28 cellular contexts compared by ENCODE assay signal in genomic region chr7:32378991-32379390, GRCh38.
DNase-seq lines count a peak whose midpoint lies in the region; ATAC-seq and TF ChIP-seq lines count a peak whose summit lies in the region.
"Had no signal": no experiment of that assay in that cellular context is flagged by ENCODE, and none has a peak within 500 bp of the region (broad histone marks: within the 10 kb centered on the region; RNA-seq: fewer than 3 reads in every experiment).

No MANE protein-coding gene starts in this region.

- H3K27me3 ChIP-seq in breast epithelium (no peaks in the 10 kb centered on the region), trophoblast cell (ENCODE audit: insufficient read depth, low read length) (no peaks in the 10 kb centered on the region)
- H3K27me3 ChIP-seq: suprapubic skin, upper lobe of right lung had no signal

- no peak overlapping the region for H3K4ac ChIP-seq in trophoblast cell (ENCODE audit: low read depth, low read length)

- no peak overlapping the region for H2BK120ac ChIP-seq in trophoblast cell (ENCODE audit: insufficient read depth, low read length, poor library complexity)

- H3K4me1 ChIP-seq in breast epithelium (no peaks in the 10 kb centered on the region), trophoblast cell (ENCODE audit: control insufficient read depth in 1 of 2, insufficient read depth in 2 of 2, low read length in 2 of 2) (no peaks in the 10 kb centered on the region)
- H3K4me1 ChIP-seq: parathyroid adenoma, suprapubic skin, upper lobe of right lung had no signal

- no peak overlapping the region for H2AK5ac ChIP-seq in trophoblast cell (ENCODE audit: low read length)

- no peak overlapping the region for H2BK12ac ChIP-seq in trophoblast cell (ENCODE audit: low read length)

- H3K9me3 Mint-ChIP-seq in MCF 10A (ENCODE audit: unreplicated experiment) = no peaks in the 10 kb centered on the region
- H3K9me3 Mint-ChIP-seq in stimulated activated effector memory CD8-positive, alpha-beta T cell treated with anti-CD3 and anti-CD28 coated beads, Interleukin-12 subunit alpha, Interleukin-12 subunit beta, amount 100 ng/mL, for 72 hours = peaks cover 8% of the 10 kb centered on the region
- H3K9me3 Mint-ChIP-seq: neural progenitor cell had no signal

- no peak overlapping the region for H2BK5ac ChIP-seq in trophoblast cell (ENCODE audit: low read depth, low read length, poor library complexity)

- POLR2A ChIA-PET in MCF 10A (lab: Yijun Ruan, JAX) = no interaction called here

- H3K23ac ChIP-seq in trophoblast cell (ENCODE audit: low read length) = peak overlapping the region; percentile 55

- no peaks in the 10 kb centered on the region for H3K79me1 ChIP-seq in trophoblast cell (ENCODE audit: low read length)

- BruUV-seq in MCF 10A (replicated peaks; lab: Mats Ljungman, UMichigan) = no TSS peak

- H3K4me3 ChIP-seq in breast epithelium = no peak overlapping the region
- H3K4me3 ChIP-seq in epithelial cell of esophagus (ENCODE audit: low read length) = no peak overlapping the region
- no peak overlapping the region for H3K4me3 ChIP-seq in trophoblast cell (ENCODE audit: low read depth, low read length)
- H3K4me3 ChIP-seq: neural progenitor cell, suprapubic skin, upper lobe of right lung had no signal

- H3K36me3 Mint-ChIP-seq in MCF 10A (ENCODE audit: insufficient read depth, unreplicated experiment) = no peaks in the 10 kb centered on the region
- no peaks in the 10 kb centered on the region for H3K36me3 Mint-ChIP-seq in stimulated activated effector memory CD8-positive, alpha-beta T cell treated with anti-CD3 and anti-CD28 coated beads, Interleukin-12 subunit alpha, Interleukin-12 subunit beta, amount 100 ng/mL, for 72 hours
- H3K36me3 Mint-ChIP-seq: immature natural killer cell, neural progenitor cell had no signal

- H3K27ac ChIP-seq in breast epithelium (no peak overlapping the region), trophoblast cell (ENCODE audit: low read depth, low read length) (no peak overlapping the region)
- H3K27ac ChIP-seq: neural progenitor cell, parathyroid adenoma, suprapubic skin, upper lobe of right lung had no signal

- ATAC-seq in stimulated activated effector memory CD8-positive, alpha-beta T cell treated with anti-CD3 and anti-CD28 coated beads, Interleukin-12 subunit alpha, Interleukin-12 subunit beta, amount 100 ng/mL, for 72 hours = no peak
- no peak for ATAC-seq in Right ventricle myocardium inferior
- ATAC-seq: activated CD4-positive, alpha-beta T cell treated with anti-CD3 and anti-CD28 coated beads for 36 hours; activated CD8-positive, alpha-beta T cell treated with anti-CD3 and anti-CD28 coated beads, Interleukin-2, amount 10 ng/mL, durations not matched to agents 7 days and 5 days; activated T-helper 17 cell treated with anti-CD3 and anti-CD28 coated beads, Interleukin-2, amount 50 U/mL, for 72 hours; upper lobe of right lung had no signal

- H3K9ac ChIP-seq in trophoblast cell (ENCODE audit: low read length) = no peak overlapping the region
- H3K9ac ChIP-seq: neural progenitor cell, parathyroid adenoma, SK-N-SH had no signal

- H2AFZ ChIP-seq in trophoblast cell (ENCODE audit: insufficient read depth, low read length, poor library complexity) = no peak overlapping the region
- H2AFZ ChIP-seq: neural progenitor cell, parathyroid adenoma had no signal

- H3K9me3 ChIP-seq in breast epithelium (no peaks in the 10 kb centered on the region), trophoblast cell (ENCODE audit: insufficient read depth, low read depth, low read length) (no peaks in the 10 kb centered on the region)
- H3K9me3 ChIP-seq: SK-N-SH, suprapubic skin, upper lobe of right lung had no signal

- no peak overlapping the region for H3K4me3 Mint-ChIP-seq in MCF 10A (ENCODE audit: unreplicated experiment)
- H3K4me3 Mint-ChIP-seq in stimulated activated effector memory CD8-positive, alpha-beta T cell treated with anti-CD3 and anti-CD28 coated beads, Interleukin-12 subunit alpha, Interleukin-12 subunit beta, amount 100 ng/mL, for 72 hours = no peak overlapping the region
- H3K4me3 Mint-ChIP-seq: activated CD4-positive, alpha-beta T cell treated with anti-CD3 and anti-CD28 coated beads for 36 hours; activated CD8-positive, alpha-beta T cell treated with anti-CD3 and anti-CD28 coated beads, Interleukin-2, amount 10 ng/mL, durations not matched to agents 7 days and 5 days; activated T-helper 17 cell treated with anti-CD3 and anti-CD28 coated beads, Interleukin-2, amount 50 U/mL, for 72 hours; immature natural killer cell; neural progenitor cell had no signal

- no peak for TF ChIP-seq POLR2A in breast epithelium (IDR thresholded peaks at IDR 0.05)

- H3K4me1 Mint-ChIP-seq in MCF 10A (ENCODE audit: insufficient read depth, unreplicated experiment) = no peaks in the 10 kb centered on the region
- no peaks in the 10 kb centered on the region for H3K4me1 Mint-ChIP-seq in stimulated activated effector memory CD8-positive, alpha-beta T cell treated with anti-CD3 and anti-CD28 coated beads, Interleukin-12 subunit alpha, Interleukin-12 subunit beta, amount 100 ng/mL, for 72 hours
- H3K4me1 Mint-ChIP-seq: activated CD4-positive, alpha-beta T cell treated with anti-CD3 and anti-CD28 coated beads for 36 hours; activated T-helper 17 cell treated with anti-CD3 and anti-CD28 coated beads, Interleukin-2, amount 50 U/mL, for 72 hours; immature natural killer cell had no signal

- peaks cover 25% of the 10 kb centered on the region for H3K27me3 Mint-ChIP-seq in MCF 10A (ENCODE audit: insufficient read depth, unreplicated experiment)

- no peak overlapping the region for H4K8ac ChIP-seq in trophoblast cell (ENCODE audit: low read depth, low read length)

- no peak overlapping the region for H3K18ac ChIP-seq in trophoblast cell (ENCODE audit: low read length)

- H3K14ac ChIP-seq in trophoblast cell (ENCODE audit: low read length) = no peak overlapping the region

- H3K36me3 ChIP-seq in breast epithelium = no peaks in the 10 kb centered on the region
- no peaks in the 10 kb centered on the region for H3K36me3 ChIP-seq in trophoblast cell (ENCODE audit: control insufficient read depth in 1 of 2, insufficient read depth in 2 of 2, low read length in 2 of 2)
- H3K36me3 ChIP-seq: neural progenitor cell, suprapubic skin, upper lobe of right lung had no signal

- no peak overlapping the region for H4K12ac ChIP-seq in trophoblast cell (ENCODE audit: low read depth, low read length)

- H3K4me2 ChIP-seq in trophoblast cell (ENCODE audit: low read length) = no peak overlapping the region
- H3K4me2 ChIP-seq: neural progenitor cell, SK-N-SH had no signal

- TF ChIP-seq CTCF in MCF 10A (IDR thresholded peaks at IDR 0.05; ENCODE audit: unreplicated experiment) (no peak), breast epithelium (IDR thresholded peaks at IDR 0.05) (no peak), epithelial cell of esophagus (IDR thresholded peaks at IDR 0.05; ENCODE audit: insufficient read depth, low read depth, low read length, missing control alignments) (no peak)

- CTCF ChIA-PET in MCF 10A (lab: Yijun Ruan, JAX) = interaction anchor here (0.5 to 1.0 kb wide), 5 partner anchors 10 to 162 kb away, joined by 3 to 4 read pairs (median 4); no protein-coding TSS in a partner anchor

- H4K91ac ChIP-seq in trophoblast cell (ENCODE audit: low read depth, low read length) = no peak overlapping the region

- peak; percentile 8 for DNase-seq in MCF 10A (ENCODE audit: unreplicated experiment)
- no peak for DNase-seq in breast epithelium (ENCODE audit: low spot score in 2 of 2)
- DNase-seq in LHCN-M2 (ENCODE audit: low read depth) = peak; percentile 2
- DNase-seq in epithelial cell of esophagus (ENCODE audit: low read depth) = peak; percentile 32
- DNase-seq in trophoblast cell = no peak
- DNase-seq in activated CD4-positive, alpha-beta T cell treated with anti-CD3 and anti-CD28 coated beads, Interleukin-2, amount 50 U/mL, for 48 hours = no peak
- no peak for DNase-seq in stimulated activated effector memory CD8-positive, alpha-beta T cell treated with anti-CD3 and anti-CD28 coated beads, Interleukin-12 subunit alpha, Interleukin-12 subunit beta, amount 100 ng/mL, for 72 hours (ENCODE audit: low spot score in 2 of 2)
- no peak for DNase-seq in Right ventricle myocardium inferior (ENCODE audit: missing footprints)
- DNase-seq: activated CD4-positive, alpha-beta T cell treated with anti-CD3 and anti-CD28 coated beads for 36 hours; activated CD8-positive, alpha-beta T cell treated with anti-CD3 and anti-CD28 coated beads, Interleukin-2, amount 10 ng/mL, durations not matched to agents 7 days and 5 days; activated naive CD4-positive, alpha-beta T cell treated with anti-CD3 and anti-CD28 coated beads, Interleukin-2, amount 50 U/mL, for 16 hours; amygdala; C1 segment of cervical spinal cord; DND-41; immature natural killer cell; NCI-H1092 treated with DMSO at 0.1 percent for 48 hours; NCI-H2029 treated with DMSO at 0.1 percent for 48 hours; NCI-H446; NCI-H748 treated with DMSO at 0.1 percent for 48 hours; retina; RPMI8226; SK-N-SH; stimulated activated naive CD4-positive, alpha-beta T cell treated with Interleukin-2 at 50 U/mL for 16 hours; upper lobe of right lung had no signal

- WGBS in trophoblast cell (ENCODE audit: extremely low coverage, insufficient coverage, insufficient read length) = no CpG with 5 or more reads among the region's 2 CpGs

- H3K79me2 ChIP-seq in trophoblast cell (ENCODE audit: control insufficient read depth, insufficient read depth, low read length, poor library complexity) = no peaks in the 10 kb centered on the region
- H3K79me2 ChIP-seq: parathyroid adenoma had no signal

- no peak overlapping the region for H3K27ac Mint-ChIP-seq in MCF 10A (ENCODE audit: low read depth, unreplicated experiment)
- no peak overlapping the region for H3K27ac Mint-ChIP-seq in stimulated activated effector memory CD8-positive, alpha-beta T cell treated with anti-CD3 and anti-CD28 coated beads, Interleukin-12 subunit alpha, Interleukin-12 subunit beta, amount 100 ng/mL, for 72 hours
- H3K27ac Mint-ChIP-seq: activated CD4-positive, alpha-beta T cell treated with anti-CD3 and anti-CD28 coated beads for 36 hours; activated CD8-positive, alpha-beta T cell treated with anti-CD3 and anti-CD28 coated beads, Interleukin-2, amount 10 ng/mL, durations not matched to agents 7 days and 5 days; activated T-helper 17 cell treated with anti-CD3 and anti-CD28 coated beads, Interleukin-2, amount 50 U/mL, for 72 hours; immature natural killer cell; neural progenitor cell had no signal

- intact Hi-C loops in MCF 10A (cut with micrococcal nuclease) (no loop called here), breast epithelium (cut with DNase I; ENCODE audit: low total_unique reads) (no loop called here), Right ventricle myocardium inferior (cut with DNase I) (no loop called here)

Comparison
In these comparisons a context has a peak if more than half of its experiments do, and no peak if none do; other contexts are left out.
1. DNase-seq: peak in MCF 10A (single experiment), LHCN-M2 (single experiment) and epithelial cell of esophagus (single experiment); none in breast epithelium (0 of 2), trophoblast cell (0 of 2), activated CD4-positive, alpha-beta T cell treated with anti-CD3 and anti-CD28 coated beads, Interleukin-2, amount 50 U/mL, for 48 hours (0 of 2), stimulated activated effector memory CD8-positive, alpha-beta T cell treated with anti-CD3 and anti-CD28 coated beads, Interleukin-12 subunit alpha, Interleukin-12 subunit beta, amount 100 ng/mL, for 72 hours (0 of 2) and Right ventricle myocardium inferior (single experiment).